1 cellular context compared by ENCODE assay signal in the genomic region with DNA sequence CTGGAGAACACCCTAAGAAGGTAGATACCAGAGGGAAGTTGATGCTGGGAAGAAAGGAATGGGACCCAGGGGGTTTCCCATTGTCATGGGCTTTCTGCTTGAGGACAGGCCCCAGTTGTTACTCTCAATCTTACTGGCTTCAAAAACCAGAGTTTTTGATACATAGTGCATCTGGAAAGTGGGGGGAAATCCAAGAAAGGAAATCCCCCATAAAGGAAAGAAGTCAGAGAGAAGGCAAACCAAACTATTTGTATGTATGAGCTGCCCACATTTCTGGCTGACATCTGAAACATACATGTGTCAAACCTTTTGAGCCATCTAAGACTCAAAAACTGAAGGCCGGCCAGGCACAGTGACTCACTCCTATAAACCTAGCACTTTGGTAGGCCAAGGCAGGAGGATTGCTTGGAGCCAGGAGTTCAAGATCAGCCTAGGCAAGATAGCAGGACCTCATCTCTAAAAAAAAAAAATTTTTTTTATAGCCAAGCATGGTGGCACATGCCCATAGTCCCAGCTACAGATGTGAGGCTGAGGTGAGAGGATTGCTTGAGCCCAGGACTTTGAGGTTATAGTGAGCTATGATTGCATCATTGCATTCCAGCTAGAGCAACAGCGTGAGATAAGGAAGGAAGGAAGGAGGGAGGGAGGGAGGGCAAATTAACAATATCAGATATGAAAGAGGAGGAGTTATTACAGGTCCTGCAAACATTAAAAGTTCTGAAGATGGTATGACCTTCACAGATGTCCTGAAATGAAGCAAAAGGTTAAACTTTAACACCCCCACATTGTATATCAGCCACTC.
TF ChIP-seq lines count a peak whose summit lies in the region.

No MANE protein-coding gene starts in this region.

TF ChIP-seq in HepG2, 621 proteins besides CTCF, POLR2A, EP300 and RAD21:
- TF ChIP-seq ZNF644 (CRISPR knock-in tag; IDR thresholded peaks at IDR 0.05; ENCODE audit: low read depth), result peak; percentile 47
- TF ChIP-seq KLF15 (CRISPR knock-in tag; IDR thresholded peaks at IDR 0.05; ENCODE audit: borderline replicate concordance), result no peak
- no peak for TF ChIP-seq YY1 (IDR thresholded peaks at IDR 0.05; ENCODE audit: insufficient read depth, insufficient replicate concordance, low read depth, low read length)
- no peak for TF ChIP-seq ZNF460 (CRISPR knock-in tag; IDR thresholded peaks at IDR 0.05; ENCODE audit: borderline replicate concordance)
- TF ChIP-seq SAP130 (CRISPR knock-in tag; IDR thresholded peaks at IDR 0.05; ENCODE audit: low read depth), result peak; percentile 18; the same call in 1 of the 2 replicates
- TF ChIP-seq, protein P1, sequence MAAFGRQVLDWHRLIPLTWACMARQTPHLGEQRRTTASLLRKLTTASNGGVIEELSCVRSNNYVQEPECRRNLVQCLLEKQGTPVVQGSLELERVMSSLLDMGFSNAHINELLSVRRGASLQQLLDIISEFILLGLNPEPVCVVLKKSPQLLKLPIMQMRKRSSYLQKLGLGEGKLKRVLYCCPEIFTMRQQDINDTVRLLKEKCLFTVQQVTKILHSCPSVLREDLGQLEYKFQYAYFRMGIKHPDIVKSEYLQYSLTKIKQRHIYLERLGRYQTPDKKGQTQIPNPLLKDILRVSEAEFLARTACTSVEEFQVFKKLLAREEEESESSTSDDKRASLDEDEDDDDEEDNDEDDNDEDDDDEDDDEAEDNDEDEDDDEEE (CRISPR knock-in tag; IDR thresholded peaks at IDR 0.05), result no peak
- peak; percentile 91 for TF ChIP-seq CEBPB (IDR thresholded peaks at IDR 0.05; ENCODE audit: borderline replicate concordance, low read depth, low read length)
- peak in 1 of 2 experiments; percentile 89; a peak in 2 of 4 replicates for TF ChIP-seq ATF4 (CRISPR knock-in tag; IDR thresholded peaks at IDR 0.05)
- TF ChIP-seq ZMYM4 (CRISPR knock-in tag; IDR thresholded peaks at IDR 0.05), result peak; percentile 31; the same call in 1 of the 2 replicates
- TF ChIP-seq ARID4A (CRISPR knock-in tag; IDR thresholded peaks at IDR 0.05; ENCODE audit: borderline replicate concordance), result peak; percentile 18; the same call in 1 of the 2 replicates
- TF ChIP-seq, protein P2, sequence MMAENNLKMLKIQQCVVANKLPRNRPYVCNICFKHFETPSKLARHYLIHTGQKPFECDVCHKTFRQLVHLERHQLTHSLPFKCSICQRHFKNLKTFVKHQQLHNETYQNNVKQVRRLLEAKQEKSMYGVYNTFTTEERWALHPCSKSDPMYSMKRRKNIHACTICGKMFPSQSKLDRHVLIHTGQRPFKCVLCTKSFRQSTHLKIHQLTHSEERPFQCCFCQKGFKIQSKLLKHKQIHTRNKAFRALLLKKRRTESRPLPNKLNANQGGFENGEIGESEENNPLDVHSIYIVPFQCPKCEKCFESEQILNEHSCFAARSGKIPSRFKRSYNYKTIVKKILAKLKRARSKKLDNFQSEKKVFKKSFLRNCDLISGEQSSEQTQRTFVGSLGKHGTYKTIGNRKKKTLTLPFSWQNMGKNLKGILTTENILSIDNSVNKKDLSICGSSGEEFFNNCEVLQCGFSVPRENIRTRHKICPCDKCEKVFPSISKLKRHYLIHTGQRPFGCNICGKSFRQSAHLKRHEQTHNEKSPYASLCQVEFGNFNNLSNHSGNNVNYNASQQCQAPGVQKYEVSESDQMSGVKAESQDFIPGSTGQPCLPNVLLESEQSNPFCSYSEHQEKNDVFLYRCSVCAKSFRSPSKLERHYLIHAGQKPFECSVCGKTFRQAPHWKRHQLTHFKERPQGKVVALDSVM (CRISPR knock-in tag; IDR thresholded peaks at IDR 0.05), result peak; percentile 59; the same call in 1 of the 2 replicates
- peak; percentile 31; the same call in 1 of the 2 replicates for TF ChIP-seq GATAD2A (CRISPR knock-in tag; IDR thresholded peaks at IDR 0.05)
- peak; percentile 39; the same call in 1 of the 2 replicates for TF ChIP-seq ZNF710 (CRISPR knock-in tag; IDR thresholded peaks at IDR 0.05; ENCODE audit: borderline replicate concordance)
- peak; percentile 22; the same call in 1 of the 2 replicates for TF ChIP-seq ARID5B (CRISPR knock-in tag; IDR thresholded peaks at IDR 0.05)
- peak; percentile 93 for TF ChIP-seq CEBPG (CRISPR knock-in tag; IDR thresholded peaks at IDR 0.05)
- TF ChIP-seq FOSL2 (CRISPR knock-in tag; IDR thresholded peaks at IDR 0.05), result peak; percentile 23; the same call in 1 of the 2 replicates
- TF ChIP-seq IKZF5 (CRISPR knock-in tag; IDR thresholded peaks at IDR 0.05), result peak; percentile 26; the same call in 1 of the 2 replicates
- TF ChIP-seq ZNF713 (CRISPR knock-in tag; IDR thresholded peaks at IDR 0.05), result no peak
- peak; percentile 43; the same call in 1 of the 2 replicates for TF ChIP-seq ATF7 (IDR thresholded peaks at IDR 0.05)
- no peak for TF ChIP-seq ATF7 (CRISPR knock-in tag; IDR thresholded peaks at IDR 0.05)
- peak; percentile 81 for TF ChIP-seq ATF3 (CRISPR knock-in tag; IDR thresholded peaks at IDR 0.05)
- TF ChIP-seq ZNF468 (CRISPR knock-in tag; IDR thresholded peaks at IDR 0.05), result no peak
- peak; percentile 91 for TF ChIP-seq TEAD3 (CRISPR knock-in tag; optimal IDR thresholded peaks at IDR 0.05; ENCODE audit: borderline replicate concordance)
- TF ChIP-seq, protein P3, sequence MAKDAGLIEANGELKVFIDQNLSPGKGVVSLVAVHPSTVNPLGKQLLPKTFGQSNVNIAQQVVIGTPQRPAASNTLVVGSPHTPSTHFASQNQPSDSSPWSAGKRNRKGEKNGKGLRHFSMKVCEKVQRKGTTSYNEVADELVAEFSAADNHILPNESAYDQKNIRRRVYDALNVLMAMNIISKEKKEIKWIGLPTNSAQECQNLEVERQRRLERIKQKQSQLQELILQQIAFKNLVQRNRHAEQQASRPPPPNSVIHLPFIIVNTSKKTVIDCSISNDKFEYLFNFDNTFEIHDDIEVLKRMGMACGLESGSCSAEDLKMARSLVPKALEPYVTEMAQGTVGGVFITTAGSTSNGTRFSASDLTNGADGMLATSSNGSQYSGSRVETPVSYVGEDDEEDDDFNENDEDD (CRISPR knock-in tag; IDR thresholded peaks at IDR 0.05; ENCODE audit: borderline replicate concordance), result 0 out of 2 replicates have a peak, but pooled peaks have one; percentile 18
- TF ChIP-seq RARA (CRISPR knock-in tag; IDR thresholded peaks at IDR 0.05), result no peak
